22 cellular contexts compared by ENCODE assay signal in the genomic region with DNA sequence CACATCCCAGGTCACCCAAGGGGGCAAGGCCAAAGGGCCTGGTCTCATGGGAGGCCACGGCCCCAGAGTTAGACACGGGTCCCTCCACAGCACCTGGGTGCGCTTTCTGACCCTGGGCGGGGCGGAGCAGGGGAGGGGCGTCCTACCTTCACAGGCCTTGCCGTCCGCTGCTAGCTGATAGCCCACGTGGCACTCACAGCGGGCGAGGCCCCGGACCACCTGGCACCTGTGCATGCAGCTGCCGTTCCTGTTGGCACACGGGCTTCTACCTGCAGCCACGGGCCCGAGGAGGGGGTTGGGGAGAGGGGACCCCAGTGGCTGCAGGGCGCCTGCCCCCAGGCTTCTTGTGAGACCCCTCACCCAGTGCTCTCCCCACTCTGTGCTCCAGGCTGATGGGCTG. TPM values are rescaled to one million over a fixed set of nuclear protein-coding genes. Genes with fewer than 3 reads are reported as not detected.
DNase-seq lines count a peak whose midpoint lies in the region; ATAC-seq, FAIRE-seq and TF ChIP-seq lines count a peak whose summit lies in the region.
"Had no signal": no experiment of that assay in that cellular context is flagged by ENCODE, and none has a peak within 500 bp of the region (broad histone marks: within the 10 kb centered on the region; RNA-seq: fewer than 3 reads in every experiment).

No MANE protein-coding gene starts in this region.

- H4K20me1 ChIP-seq in HepG2 (ENCODE audit: insufficient read depth, low read length) (0 out of 2 replicates have a peak, but pooled peaks cover 2% of the 10 kb centered on the region), Loucy (ENCODE audit: insufficient read depth, low read length, poor library complexity, severe bottlenecking) (no peaks in the 10 kb centered on the region)

- no peak overlapping the region for H2BK5ac ChIP-seq in neuronal stem cell (ENCODE audit: low read length)

- no peak for TF ChIP-seq CTCF in HepG2 (CRISPR knock-in tag; IDR thresholded peaks at IDR 0.05)
- TF ChIP-seq CTCF in right lobe of liver (IDR thresholded peaks at IDR 0.05), result no peak
- TF ChIP-seq CTCF in Loucy (conservative IDR thresholded peaks at IDR 0.05; ENCODE audit: low read length), result no peak

- no peak overlapping the region for H2BK120ac ChIP-seq in neuronal stem cell (ENCODE audit: low read depth, low read length)

- no peak overlapping the region for H3K27ac ChIP-seq in HepG2 (ENCODE audit: extremely low read length, insufficient read depth, low read length)
- H3K27ac ChIP-seq in right lobe of liver, result no peak overlapping the region
- no peak overlapping the region for H3K27ac ChIP-seq in neuronal stem cell (replicated peaks; ENCODE audit: low read length)
- H3K27ac ChIP-seq: HL-60, PC-9 had no signal

- no peak overlapping the region for H4K8ac ChIP-seq in neuronal stem cell (ENCODE audit: low read depth, low read length)

- H3K9me3 ChIP-seq in HepG2 (ENCODE audit: low read length), result no peaks in the 10 kb centered on the region
- no peaks in the 10 kb centered on the region for H3K9me3 ChIP-seq in right lobe of liver
- H3K9me3 ChIP-seq in Loucy (ENCODE audit: insufficient read depth, low read depth, low read length), result no peaks in the 10 kb centered on the region
- no peaks in the 10 kb centered on the region for H3K9me3 ChIP-seq in neuronal stem cell (replicated peaks in 1 of 2; ENCODE audit: control insufficient read depth in 2 of 2, insufficient read depth in 1 of 2, low read depth in 1 of 2, low read length in 2 of 2)
- H3K9me3 ChIP-seq: Caco-2 had no signal

- POLR2A ChIA-PET in HepG2 (lab: Yijun Ruan, JAX), result no interaction called here

- FAIRE-seq in HepG2 (lab: Jason Lieb, UNC), result no peak
- no peak for FAIRE-seq in urothelium cell line (lab: Jason Lieb, UNC)
- FAIRE-seq: A204.1, GM19239 had no signal

- no peaks in the 10 kb centered on the region for H3K9me2 ChIP-seq in Loucy (replicated peaks; ENCODE audit: low read depth, low read length)

- H3K36me3 ChIP-seq in HepG2 (replicated peaks in 1 of 2; ENCODE audit: control insufficient read depth in 1 of 2, insufficient read depth in 2 of 2, low read length in 2 of 2) (no peaks in the 10 kb centered on the region), right lobe of liver (no peaks in the 10 kb centered on the region), Loucy (ENCODE audit: insufficient read depth, low read length) (no peaks in the 10 kb centered on the region), neuronal stem cell (replicated peaks in 1 of 2; ENCODE audit: control insufficient read depth in 2 of 2, insufficient read depth in 2 of 2, low read length in 2 of 2) (no peaks in the 10 kb centered on the region)

- no peaks in the 10 kb centered on the region for H3K79me2 ChIP-seq in HepG2 (ENCODE audit: insufficient read depth, low read length)
- H3K79me2 ChIP-seq in Loucy (ENCODE audit: insufficient read depth, low read length), result peaks cover 22% of the 10 kb centered on the region; the same call in 1 of the 2 replicates

- WGBS in HepG2 (ENCODE audit: low lambda C conversion rate), result no CpG with 5 or more reads among the region's 17 CpGs
- WGBS in right lobe of liver (ENCODE audit: insufficient coverage, low coverage, low lambda C conversion rate, missing lambda C conversion rate), result no CpG with 5 or more reads among the region's 17 CpGs
- no CpG with 5 or more reads among the region's 17 CpGs for WGBS in neuronal stem cell (ENCODE audit: extremely low coverage in 2 of 2, insufficient read length in 2 of 2, insufficient replicate concordance in 1 of 2), 2 donors

- CTCF ChIA-PET in HepG2 (lab: Yijun Ruan, JAX; ENCODE audit: low intra/inter-chr PET ratio, low total read pairs), result no interaction called here

- H3K4me1 ChIP-seq in HepG2 (ENCODE audit: insufficient read depth, low read length) (no peaks in the 10 kb centered on the region), right lobe of liver (no peaks in the 10 kb centered on the region), Loucy (ENCODE audit: insufficient read depth, low read length, poor library complexity, severe bottlenecking) (peaks cover 40% of the 10 kb centered on the region), neuronal stem cell (ENCODE audit: control insufficient read depth in 2 of 2, insufficient read depth in 1 of 2, low read depth in 1 of 2, low read length in 2 of 2) (no peaks in the 10 kb centered on the region)
- H3K4me1 ChIP-seq: Caco-2 had no signal

- no peak overlapping the region for H2BK15ac ChIP-seq in neuronal stem cell (ENCODE audit: low read length)

- in situ Hi-C loops in HepG2 (cut with HindIII; ENCODE audit: extremely low pct_ligation_motif_present, low pct_unique_long_range_greater_than_20kb), result no loop called here

- TF ChIP-seq RAD21 in HepG2 (CRISPR knock-in tag; IDR thresholded peaks at IDR 0.05), result no peak

- no peak for DNase-seq in HepG2 (ENCODE audit: low spot score)
- no peak for DNase-seq in right lobe of liver
- peak; percentile 5 for DNase-seq in NCI-H69 (lab: John Stamatoyannopoulos, UW)
- DNase-seq in neuronal stem cell (ENCODE audit: low spot score), result no peak
- DNase-seq in urothelium cell line (ENCODE audit: low spot score), result no peak
- no peak for DNase-seq in RKO (ENCODE audit: low spot score)
- no peak for DNase-seq in NCI-H526 treated with DMSO at 0.1 percent for 48 hours (lab: John Stamatoyannopoulos, UW)
- DNase-seq: C1 segment of cervical spinal cord; Caco-2; CD4-positive, alpha-beta memory T cell; Karpas-422; NCI-H1092 treated with DMSO at 0.1 percent for 48 hours; NCI-H1930; PC-9; SHP77 treated with DMSO at 0.1 percent for 48 hours had no signal

- no peak for TF ChIP-seq POLR2A in HepG2 (IDR thresholded peaks at IDR 0.05; ENCODE audit: insufficient read depth in 1 of 2, low read depth in 2 of 2, low read length in 2 of 2)
- TF ChIP-seq POLR2A in right lobe of liver (IDR thresholded peaks at IDR 0.05), result no peak

- H2AFZ ChIP-seq in HepG2 (ENCODE audit: low read length) (no peak overlapping the region), Loucy (ENCODE audit: low read length) (no peak overlapping the region), neuronal stem cell (ENCODE audit: low read length) (no peak overlapping the region)
- H2AFZ ChIP-seq: PC-9 had no signal

- intact Hi-C loops in HepG2 (cut with micrococcal nuclease; ENCODE audit: unreplicated experiment) (no loop called here), right lobe of liver (cut with DNase I) (no loop called here)

- peak overlapping the region; percentile 63 for H2AK5ac ChIP-seq in neuronal stem cell (ENCODE audit: low read depth, low read length)

- no peak overlapping the region for H2BK12ac ChIP-seq in neuronal stem cell (ENCODE audit: low read length)

- H3K14ac ChIP-seq in neuronal stem cell (ENCODE audit: low read length), result peak overlapping the region; percentile 89

- H3K4me2 ChIP-seq in HepG2 (ENCODE audit: low read depth, low read length) (no peak overlapping the region), Loucy (ENCODE audit: low read depth, low read length, poor library complexity, severe bottlenecking) (peak overlapping the region; percentile 78), neuronal stem cell (ENCODE audit: insufficient read depth, low read length, poor library complexity, severe bottlenecking) (no peak overlapping the region)
- H3K4me2 ChIP-seq: PC-9 had no signal

- ATAC-seq in HepG2, result no peak
- no peak for ATAC-seq in right lobe of liver
- ATAC-seq: HCT116 had no signal

- H3K4me3 ChIP-seq in HepG2 (replicated peaks in 1 of 3; ENCODE audit: insufficient read depth in 1 of 3, low read depth in 2 of 3, low read length in 3 of 3), result no peak overlapping the region
- no peak overlapping the region for H3K4me3 ChIP-seq in right lobe of liver
- no peak overlapping the region for H3K4me3 ChIP-seq in Loucy (ENCODE audit: low read length, poor library complexity, severe bottlenecking)
- no peak overlapping the region for H3K4me3 ChIP-seq in neuronal stem cell (ENCODE audit: low read length in 2 of 2)
- H3K4me3 ChIP-seq: PC-9 had no signal

- TF ChIP-seq EP300 in HepG2 (IDR thresholded peaks at IDR 0.05; ENCODE audit: low read depth in 2 of 2, low read length in 2 of 2) (no peak), HepG2 (CRISPR knock-in tag; IDR thresholded peaks at IDR 0.05; ENCODE audit: borderline replicate concordance) (no peak)

- H3K9ac ChIP-seq in HepG2 (ENCODE audit: insufficient read depth, low read depth, low read length) (no peak overlapping the region), Loucy (ENCODE audit: low read depth, low read length, poor library complexity, severe bottlenecking) (peak overlapping the region; percentile 81), neuronal stem cell (ENCODE audit: low read depth, low read length, poor library complexity) (no peak overlapping the region)

- peaks cover 6% of the 10 kb centered on the region for H3K79me1 ChIP-seq in neuronal stem cell (ENCODE audit: low read depth, low read length)

- no peak overlapping the region for H3K18ac ChIP-seq in neuronal stem cell (ENCODE audit: low read length)

- no TSS peak for BruUV-seq in HepG2 (replicated peaks; lab: Mats Ljungman, UMichigan)

- H3K23ac ChIP-seq in neuronal stem cell (ENCODE audit: low read depth, low read length, poor library complexity), result no peak overlapping the region

- H3K4ac ChIP-seq in neuronal stem cell (ENCODE audit: low read length), result no peak overlapping the region

- H3F3A ChIP-seq in Loucy (ENCODE audit: low read depth), result no peaks in the 10 kb centered on the region

- H4K91ac ChIP-seq in neuronal stem cell (ENCODE audit: low read depth, low read length, poor library complexity), result no peak overlapping the region

- H3K27me3 ChIP-seq in HepG2 (ENCODE audit: control insufficient read depth in 1 of 2, insufficient read depth in 2 of 2, low read length in 2 of 2), result peaks cover 0 to 8% of the 10 kb centered on the region in 2 experiments; a peak in 3 of 5 replicates
- no peaks in the 10 kb centered on the region for H3K27me3 ChIP-seq in right lobe of liver
- H3K27me3 ChIP-seq in Loucy (ENCODE audit: insufficient read depth, low read length, poor library complexity, severe bottlenecking), result no peaks in the 10 kb centered on the region
- no peaks in the 10 kb centered on the region for H3K27me3 ChIP-seq in neuronal stem cell (ENCODE audit: control insufficient read depth in 3 of 3, insufficient read depth in 3 of 3, low read depth in 1 of 3, low read length in 3 of 3)

RNA-seq across cellular contexts. Expression of a gene that starts 59.9 kb away (rescaled TPM):
- total RNA-seq in HepG2 (2016; rRNA removed; fragmentation: Illumina TruSeq; extraction: Trizol), result 15.9 and 20.3 TPM in 2 replicates
- 6.0 and 6.6 TPM in 2 replicates for total RNA-seq in HepG2 (2016; cell fraction: cytosol; rRNA removed; fragmentation: Illumina TruSeq; extraction: Trizol; ENCODE audit: low read depth)
- total RNA-seq in HepG2 (2016; cell fraction: insoluble cytoplasmic fraction; rRNA removed; fragmentation: Illumina TruSeq; extraction: Trizol), result 14.5 and 24.2 TPM in 2 replicates
- total RNA-seq in HepG2 (2016; cell fraction: membrane; rRNA removed; fragmentation: Illumina TruSeq; extraction: Trizol), result 7.4 and 7.6 TPM in 2 replicates
- total RNA-seq in HepG2 (2016; cell fraction: nucleus; rRNA removed; fragmentation: Illumina TruSeq; extraction: Trizol), result 21.4 and 22.0 TPM in 2 replicates
- polyA plus RNA-seq in HepG2 (2011; rRNA removed), result 39.9 and 59.7 TPM in 2 replicates
- polyA plus RNA-seq in HepG2 (2011; cell fraction: cytosol; rRNA removed), result 23.3 and 35.8 TPM in 2 replicates
- 382 and 454 TPM in 2 replicates for polyA plus RNA-seq in HepG2 (2011; cell fraction: nucleus; rRNA removed)
- polyA plus RNA-seq in HepG2 (2012), result 19.7 and 28.0 TPM in 2 replicates
- polyA plus RNA-seq in HepG2 (2016; cell fraction: cytosol; fragmentation: Illumina TruSeq; extraction: Trizol; ENCODE audit: low read depth), result 2.5 and 2.8 TPM in 2 replicates
- 12.5 and 17.8 TPM in 2 replicates for polyA plus RNA-seq in HepG2 (2016; cell fraction: insoluble cytoplasmic fraction; fragmentation: Illumina TruSeq; extraction: Trizol; ENCODE audit: low read depth)
- polyA plus RNA-seq in HepG2 (2016; cell fraction: membrane; fragmentation: Illumina TruSeq; extraction: Trizol; ENCODE audit: low read depth), result 4.2 and 4.8 TPM in 2 replicates
- polyA plus RNA-seq in HepG2 (2016; cell fraction: nucleus; fragmentation: Illumina TruSeq; extraction: Trizol; ENCODE audit: insufficient read depth, low read depth), result 58.7 and 59.2 TPM in 2 replicates
- polyA minus RNA-seq in HepG2 (2011; rRNA and poly(A)+ RNA removed; ENCODE audit: low replicate concordance), result 30.5 and 69.1 TPM in 2 replicates
- 13.4 and 17.4 TPM in 2 replicates for polyA minus RNA-seq in HepG2 (2011; cell fraction: cytosol; rRNA and poly(A)+ RNA removed)
- 38.4 and 41.6 TPM in 2 replicates for polyA minus RNA-seq in HepG2 (2011; cell fraction: nucleus; rRNA and poly(A)+ RNA removed)
- 10 to 100 TPM in 2 of 6 experiments, 1 to 10 TPM in 4; 2.1 to 16.3 (median 7.5) TPM for total RNA-seq in right lobe of liver
- polyA plus RNA-seq in neuronal stem cell (2013, experiment 1 of 2), result 1.5 TPM
- 1.4 TPM for polyA plus RNA-seq in neuronal stem cell (2013, experiment 2 of 2)
- total RNA-seq: T-helper 1 cell treated with Interleukin-12 subunit alpha and Interleukin-12 subunit beta and Interleukin-4 antibody, amounts not matched to agents 30 ng/mL and 1 ng/mL, for 36 hours had no signal
- polyA plus RNA-seq: AG04450 had no signal
